8 cellular contexts compared by ENCODE assay signal in the genomic region with DNA sequence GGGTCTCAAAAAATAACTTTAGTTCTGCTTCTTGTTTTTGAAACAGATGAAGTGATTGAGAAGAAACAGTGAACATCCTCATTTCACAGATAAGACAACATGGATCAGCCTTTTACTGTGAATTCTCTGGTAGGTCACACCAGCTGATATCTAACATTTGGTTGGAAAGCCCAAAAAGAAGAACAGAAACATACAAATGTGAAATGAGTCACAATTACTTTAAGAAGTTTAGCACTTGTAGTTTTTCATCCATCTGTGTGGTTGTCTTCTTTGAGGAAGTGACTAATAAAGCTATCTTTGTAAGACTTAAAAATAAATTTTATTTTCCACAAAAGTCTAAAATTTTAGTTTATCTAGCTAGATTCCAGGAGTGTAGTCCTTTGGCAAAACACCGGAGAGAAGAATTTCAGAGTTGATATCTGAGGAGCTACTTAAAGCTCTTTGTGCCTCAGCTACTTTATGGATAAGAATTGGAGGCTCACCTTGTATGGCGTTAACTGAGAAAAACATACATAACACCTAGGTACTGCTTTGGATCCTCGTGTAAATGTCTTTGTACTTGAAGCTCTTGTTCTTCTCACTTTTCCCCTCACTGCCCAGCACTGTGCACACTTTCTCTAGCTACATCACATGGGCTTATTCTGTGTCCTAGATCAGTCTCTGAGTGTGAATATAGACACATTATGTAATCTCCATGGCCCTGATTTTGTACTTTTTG. TPM values are rescaled to one million over a fixed set of nuclear protein-coding genes. Genes with fewer than 3 reads are reported as not detected.
DNase-seq lines count a peak whose midpoint lies in the region; ATAC-seq and FAIRE-seq lines count a peak whose summit lies in the region.

No MANE protein-coding gene starts in this region.

- peaks cover 43 to 53% (median 52%) of the 10 kb centered on the region in 3 donors for H3K4me1 Mint-ChIP-seq in CD8-positive, alpha-beta memory T cell
- H3K4me1 Mint-ChIP-seq in activated naive CD8-positive, alpha-beta T cell treated with anti-CD3 and anti-CD28 coated beads, Interleukin-2, amount 10 ng/mL, durations not matched to agents 7 days and 5 days: peaks cover 37% of the 10 kb centered on the region

- H3K4me3 Mint-ChIP-seq in CD8-positive, alpha-beta memory T cell: peak overlapping the region in 1 of 7 donors; percentile 12
- H3K4me3 Mint-ChIP-seq in activated naive CD8-positive, alpha-beta T cell treated with anti-CD3 and anti-CD28 coated beads, Interleukin-2, amount 10 ng/mL, durations not matched to agents 7 days and 5 days: no peak overlapping the region

- WGBS in small intestine, 3 donors: 72 to 82% (median 75%) methylated on average over 3 of the region's 3 CpGs

- peaks cover 35% of the 10 kb centered on the region for H3K36me3 ChIP-seq in CD8-positive, alpha-beta memory T cell (ENCODE audit: insufficient read depth, low read length)
- peaks cover 3 to 4% of the 10 kb centered on the region in 2 donors for H3K36me3 ChIP-seq in small intestine (ENCODE audit: control insufficient read depth in 2 of 2, insufficient read depth in 2 of 2, low read length in 2 of 2)

- ATAC-seq in GM19463 (IDR thresholded peaks at IDR 0.05; ENCODE audit: unreplicated experiment) (peak; percentile 85), HG03442 (IDR thresholded peaks at IDR 0.05; ENCODE audit: unreplicated experiment) (peak; percentile 67)
- ATAC-seq in activated naive CD8-positive, alpha-beta T cell treated with anti-CD3 and anti-CD28 coated beads, Interleukin-2, amount 10 ng/mL, durations not matched to agents 7 days and 5 days (ENCODE audit: low read depth): peak; percentile 39

- no peak for DNase-seq in CD8-positive, alpha-beta memory T cell
- no peak for DNase-seq in activated naive CD8-positive, alpha-beta T cell treated with anti-CD3 and anti-CD28 coated beads, Interleukin-2, amount 10 ng/mL, durations not matched to agents 7 days and 5 days
- peak; percentile 75 for DNase-seq in superior temporal gyrus (ENCODE audit: extremely low spot score)
- DNase-seq in head of caudate nucleus: no peak
- DNase-seq in small intestine: no peak
- DNase-seq in NCI-H69 (lab: John Stamatoyannopoulos, UW): no peak

- intact Hi-C loops in head of caudate nucleus (cut with DNase I): no loop called here

- H3K27me3 Mint-ChIP-seq in CD8-positive, alpha-beta memory T cell: no peaks in the 10 kb centered on the region
- H3K27me3 Mint-ChIP-seq in activated naive CD8-positive, alpha-beta T cell treated with anti-CD3 and anti-CD28 coated beads, Interleukin-2, amount 10 ng/mL, durations not matched to agents 7 days and 5 days: no peaks in the 10 kb centered on the region

- peak overlapping the region in 6 of 8 donors; percentile 8 to 70 (median 47) for H3K27ac Mint-ChIP-seq in CD8-positive, alpha-beta memory T cell
- peak overlapping the region; percentile 60 for H3K27ac Mint-ChIP-seq in activated naive CD8-positive, alpha-beta T cell treated with anti-CD3 and anti-CD28 coated beads, Interleukin-2, amount 10 ng/mL, durations not matched to agents 7 days and 5 days

- no peaks in the 10 kb centered on the region for H3K9me3 ChIP-seq in CD8-positive, alpha-beta memory T cell (ENCODE audit: low read length)
- H3K9me3 ChIP-seq in small intestine (ENCODE audit: control insufficient read depth, low read depth): no peaks in the 10 kb centered on the region

- no peak for FAIRE-seq in small intestine (lab: Jason Lieb, UNC)

- no peak overlapping the region for H3K27ac ChIP-seq in CD8-positive, alpha-beta memory T cell (ENCODE audit: low read depth, low read length)
- peak overlapping the region in 1 of 2 donors; percentile 55 for H3K27ac ChIP-seq in small intestine (ENCODE audit: low read depth in 1 of 2, low read length in 1 of 2)

- H3K36me3 Mint-ChIP-seq in CD8-positive, alpha-beta memory T cell: peaks cover 15 to 59% (median 15%) of the 10 kb centered on the region in 3 donors
- H3K36me3 Mint-ChIP-seq in activated naive CD8-positive, alpha-beta T cell treated with anti-CD3 and anti-CD28 coated beads, Interleukin-2, amount 10 ng/mL, durations not matched to agents 7 days and 5 days: peaks cover 57% of the 10 kb centered on the region

- no peak overlapping the region for H3K4me3 ChIP-seq in CD8-positive, alpha-beta memory T cell (ENCODE audit: low read length)
- no peak overlapping the region for H3K4me3 ChIP-seq in small intestine (ENCODE audit: low read depth in 1 of 2, low read length in 2 of 2)

- H3K27me3 ChIP-seq in CD8-positive, alpha-beta memory T cell (ENCODE audit: insufficient read depth, low read length, poor library complexity, severe bottlenecking): no peaks in the 10 kb centered on the region
- no peaks in the 10 kb centered on the region for H3K27me3 ChIP-seq in small intestine (ENCODE audit: control insufficient read depth in 2 of 2, insufficient read depth in 2 of 2, low read length in 2 of 2)

- POLR2A ChIA-PET in CD8-positive, alpha-beta memory T cell (lab: Charles Lee): interaction anchor here (0.6 kb wide), 1 partner anchor 23 kb away, joined by 10 read pairs; no protein-coding TSS in a partner anchor
- POLR2A ChIA-PET in activated naive CD8-positive, alpha-beta T cell treated with anti-CD3 and anti-CD28 coated beads, Interleukin-2, amount 10 ng/mL, durations not matched to agents 7 days and 5 days (lab: Charles Lee): interaction anchor here (2.9 kb wide), 1 partner anchor 22 kb away, joined by 18 read pairs; a partner anchor contains a TSS

- H3K4me1 ChIP-seq in CD8-positive, alpha-beta memory T cell (ENCODE audit: insufficient read depth, low read length): peaks cover 25% of the 10 kb centered on the region
- peaks cover 6 to 29% of the 10 kb centered on the region in 2 donors for H3K4me1 ChIP-seq in small intestine (ENCODE audit: control insufficient read depth in 2 of 2, insufficient read depth in 1 of 2, low read depth in 1 of 2, low read length in 1 of 2)

- CTCF ChIA-PET in CD8-positive, alpha-beta memory T cell (lab: Charles Lee): interaction anchor here (1.8 kb wide), 1 partner anchor 66 kb away, joined by 4 read pairs; no protein-coding TSS in a partner anchor

- H3K9me3 Mint-ChIP-seq in CD8-positive, alpha-beta memory T cell: no peaks in the 10 kb centered on the region
- H3K9me3 Mint-ChIP-seq in activated naive CD8-positive, alpha-beta T cell treated with anti-CD3 and anti-CD28 coated beads, Interleukin-2, amount 10 ng/mL, durations not matched to agents 7 days and 5 days: no peaks in the 10 kb centered on the region

RNA-seq across cellular contexts. Expression of a gene that starts 21.7 kb away (rescaled TPM):
- total RNA-seq in CD8-positive, alpha-beta memory T cell: 10 to 100 TPM; 22.3 to 24.7 TPM
- polyA plus RNA-seq in CD8-positive, alpha-beta memory T cell: 10.6 TPM
- 10 to 100 TPM; 48.3 to 54.0 TPM for total RNA-seq in activated naive CD8-positive, alpha-beta T cell treated with anti-CD3 and anti-CD28 coated beads, Interleukin-2, amount 10 ng/mL, durations not matched to agents 7 days and 5 days
- 10 to 100 TPM in 1 of 3 donors, 1 to 10 TPM in 2; 2.9 to 10.1 (median 8.6) TPM for polyA plus RNA-seq in small intestine

RNA-seq across cellular contexts. Expression of a gene that starts 50.1 kb away (rescaled TPM):
- not detected for total RNA-seq in CD8-positive, alpha-beta memory T cell
- 0.63 TPM for polyA plus RNA-seq in CD8-positive, alpha-beta memory T cell
- total RNA-seq in activated naive CD8-positive, alpha-beta T cell treated with anti-CD3 and anti-CD28 coated beads, Interleukin-2, amount 10 ng/mL, durations not matched to agents 7 days and 5 days: not detected
- 1 to 10 TPM in 2 of 3 donors, under 1 TPM in 1; 0.81 to 8.5 (median 2.5) TPM for polyA plus RNA-seq in small intestine

RNA-seq across cellular contexts. Expression of a gene that starts 50.8 kb away (rescaled TPM):
- 10 to 100 TPM; 35.0 to 37.1 TPM for total RNA-seq in CD8-positive, alpha-beta memory T cell
- polyA plus RNA-seq in CD8-positive, alpha-beta memory T cell: 24.4 TPM
- 10 to 100 TPM; 11.0 to 13.8 TPM for total RNA-seq in activated naive CD8-positive, alpha-beta T cell treated with anti-CD3 and anti-CD28 coated beads, Interleukin-2, amount 10 ng/mL, durations not matched to agents 7 days and 5 days
- 100 to 1,000 TPM in 1 of 3 donors, 10 to 100 TPM in 1, 1 to 10 TPM in 1; 6.5 to 274 (median 60.0) TPM for polyA plus RNA-seq in small intestine
